In the genomic region with DNA sequence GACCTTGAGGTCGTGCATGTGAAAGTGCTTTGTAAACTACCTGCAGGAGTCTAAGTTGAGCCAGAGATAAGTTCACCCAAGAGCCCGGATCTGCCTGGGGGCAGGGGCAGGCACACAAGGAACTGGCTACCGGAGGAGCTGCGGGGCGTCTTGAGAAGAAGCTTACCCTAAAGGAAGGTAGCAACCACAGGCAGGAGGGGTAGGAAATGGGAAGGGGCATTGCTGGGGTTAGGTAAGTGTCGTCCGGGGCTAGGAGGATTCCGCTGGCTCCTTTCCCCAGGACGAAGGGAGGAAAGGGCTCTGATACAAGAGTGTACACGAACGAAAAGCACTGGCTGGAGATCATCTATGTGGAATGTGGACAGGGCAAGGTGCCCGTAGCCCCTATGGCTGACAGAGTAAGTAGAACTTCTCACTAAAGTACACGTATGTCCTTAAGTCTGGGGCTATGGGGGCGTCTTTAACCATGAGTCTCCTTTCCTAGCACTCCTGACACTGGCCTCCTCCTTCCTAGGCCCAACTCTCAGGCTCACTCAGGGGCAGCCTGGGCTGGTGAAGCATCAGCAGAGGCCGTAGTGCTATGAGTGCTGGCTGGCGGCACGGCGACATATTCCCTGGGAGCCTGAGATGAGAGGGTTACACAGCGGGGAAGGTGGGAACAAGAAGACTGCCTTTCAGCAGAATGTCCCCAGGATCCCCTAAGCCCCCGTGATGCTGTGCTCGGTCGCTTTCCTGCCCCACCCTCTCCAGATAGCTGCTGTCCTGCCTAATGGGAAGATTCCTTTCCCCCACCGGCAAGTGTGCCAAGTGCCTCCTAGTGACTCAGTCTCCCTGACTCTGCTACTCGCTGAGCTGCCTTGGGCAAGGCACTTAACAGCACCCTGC, we compare ENCODE assay signal across 17 cellular contexts. TPM values are rescaled to one million over a fixed set of nuclear protein-coding genes. Genes with fewer than 3 reads are reported as not detected.
DNase-seq lines count a peak whose midpoint lies in the region; ATAC-seq, FAIRE-seq and TF ChIP-seq lines count a peak whose summit lies in the region.
"Had no signal": no experiment of that assay in that cellular context is flagged by ENCODE, and none has a peak within 500 bp of the region (broad histone marks: within the 10 kb centered on the region; RNA-seq: fewer than 3 reads in every experiment).

No MANE protein-coding gene starts in this region.

- peak overlapping the region; percentile 38; the same call in 1 of the 2 replicates for H2AFZ ChIP-seq in H1 (ENCODE audit: low read length)
- no peak overlapping the region for H2AFZ ChIP-seq in neural progenitor cell (replicated peaks)
- no peak overlapping the region for H2AFZ ChIP-seq in smooth muscle cell (ENCODE audit: low read depth)

- ATAC-seq in GM19395 (IDR thresholded peaks at IDR 0.05; ENCODE audit: unreplicated experiment) (no peak), HG03025 (IDR thresholded peaks at IDR 0.05; ENCODE audit: low FRiP score, unreplicated experiment) (no peak), HG03196 (IDR thresholded peaks at IDR 0.05; ENCODE audit: unreplicated experiment) (no peak)
- ATAC-seq: CD8-positive, alpha-beta T cell; GM12878 had no signal

- no peak overlapping the region for H3K4me3 Mint-ChIP-seq in neural progenitor cell
- H3K4me3 Mint-ChIP-seq: CD14-positive monocyte; CD8-positive, alpha-beta T cell had no signal

- no peaks in the 10 kb centered on the region for H3K23me2 ChIP-seq in H1 (ENCODE audit: low read depth, low read length)

- H4K5ac ChIP-seq in H1 (ENCODE audit: insufficient read length, low read depth, low read length) = no peak overlapping the region

- H4K8ac ChIP-seq in H1 (ENCODE audit: extremely low read depth, insufficient read depth, low read length) = no peak overlapping the region

- no peak overlapping the region for H2BK5ac ChIP-seq in H1 (ENCODE audit: low read depth, low read length)

- H3K4me3 ChIP-seq in H1 (ENCODE audit: extremely low read depth in 1 of 4, insufficient read depth in 2 of 4, low read depth in 3 of 4, low read length in 4 of 4) (no peak overlapping the region), neural progenitor cell (no peak overlapping the region), smooth muscle cell (no peak overlapping the region)
- H3K4me3 ChIP-seq: GM12878, HAP-1 had no signal

- H3K27ac ChIP-seq in H1 (ENCODE audit: low read depth, low read length) (no peak overlapping the region), neural progenitor cell (no peak overlapping the region), smooth muscle cell (ENCODE audit: low read depth) (no peak overlapping the region)
- H3K27ac ChIP-seq: 22Rv1, HL-60 had no signal

- no peak overlapping the region for H4K91ac ChIP-seq in H1 (replicated peaks; ENCODE audit: insufficient read length, low read length)

- no peak overlapping the region for H2BK15ac ChIP-seq in H1 (ENCODE audit: low read length)

- no peaks in the 10 kb centered on the region for H3K79me2 ChIP-seq in H1 (ENCODE audit: control insufficient read depth in 1 of 2, insufficient read depth in 2 of 2, low read length in 2 of 2)
- no peaks in the 10 kb centered on the region for H3K79me2 ChIP-seq in neural progenitor cell (ENCODE audit: low read depth)
- H3K79me2 ChIP-seq in smooth muscle cell (ENCODE audit: low read depth) = no peaks in the 10 kb centered on the region

- no peak for TF ChIP-seq RAD21 in H1 (IDR thresholded peaks at IDR 0.05 in 1 of 2, conservative IDR thresholded peaks at IDR 0.05 in 1 of 2; ENCODE audit: low read depth in 2 of 2, low read length in 2 of 2)

- no peak overlapping the region for H2BK20ac ChIP-seq in H1 (ENCODE audit: low read length)

- H3K36me3 Mint-ChIP-seq in neural progenitor cell = no peaks in the 10 kb centered on the region
- H3K36me3 Mint-ChIP-seq: CD14-positive monocyte; CD8-positive, alpha-beta T cell had no signal

- peak; percentile 42 for DNase-seq in NCI-H82 (lab: John Stamatoyannopoulos, UW)
- no peak for DNase-seq in NCI-H82 treated with DMSO at 0.1 percent for 48 hours (lab: John Stamatoyannopoulos, UW; ENCODE audit: unreplicated experiment)
- DNase-seq in H1 (ENCODE audit: low read depth in 1 of 2, low spot score in 2 of 2) = no peak
- no peak for DNase-seq in neural progenitor cell (ENCODE audit: low spot score)
- DNase-seq in smooth muscle cell (lab: John Stamatoyannopoulos, UW; ENCODE audit: unreplicated experiment) = no peak
- DNase-seq: CD8-positive, alpha-beta T cell; COR-L47; DMS53; GOT3 had no signal

- 86% methylated on average over 24 of the region's 24 CpGs; no CpG with 5 or more reads in 1 of the 2 experiments for WGBS in H1 (ENCODE audit: extremely low coverage in 1 of 2, insufficient coverage in 1 of 2, insufficient read length in 1 of 2, insufficient replicate concordance in 2 of 2, low coverage in 1 of 2, low lambda C conversion rate in 2 of 2, missing lambda C conversion rate in 1 of 2), 2 experiments
- WGBS in smooth muscle cell (ENCODE audit: low lambda C conversion rate) = 83% methylated on average over 24 of the region's 24 CpGs

- no peaks in the 10 kb centered on the region for H3K4me1 Mint-ChIP-seq in neural progenitor cell

- CTCF ChIA-PET in H1 (lab: Charles Lee; ENCODE audit: partially characterized antibody) = interaction anchor here (1.5 kb wide), 1 partner anchor 9 kb away, joined by 4 read pairs; no protein-coding TSS in a partner anchor

- POLR2A ChIA-PET in H1 (lab: Charles Lee; ENCODE audit: partially characterized antibody) = interaction anchor here (1.5 kb wide), 1 partner anchor 8 kb away, joined by 3 read pairs; the partner anchor contains the start of gene GALNT2

- H3K18ac ChIP-seq in H1 (ENCODE audit: extremely low read depth, low read length) = no peak overlapping the region

- H3K79me1 ChIP-seq in H1 (ENCODE audit: low read depth, low read length) = no peaks in the 10 kb centered on the region

- peaks cover 10% of the 10 kb centered on the region for H3K27me3 Mint-ChIP-seq in neural progenitor cell (ENCODE audit: insufficient read depth, low read depth)

- H4K20me1 ChIP-seq in H1 (replicated peaks in 1 of 2; ENCODE audit: control insufficient read depth in 1 of 2, insufficient read depth in 2 of 2, low read length in 2 of 2) = no peaks in the 10 kb centered on the region
- no peaks in the 10 kb centered on the region for H4K20me1 ChIP-seq in neural progenitor cell (ENCODE audit: low read depth)
- no peaks in the 10 kb centered on the region for H4K20me1 ChIP-seq in smooth muscle cell (ENCODE audit: low read depth)

- no peak overlapping the region for H3K27ac Mint-ChIP-seq in neural progenitor cell
- H3K27ac Mint-ChIP-seq: CD8-positive, alpha-beta T cell had no signal

- H3K56ac ChIP-seq in H1 (replicated peaks; ENCODE audit: insufficient read length, low read depth, low read length) = no peak overlapping the region

- H3K14ac ChIP-seq in H1 (ENCODE audit: insufficient read length) = no peak overlapping the region

- 0 out of 2 replicates have a peak overlapping the region, but pooled peaks have one; percentile 28 for H2BK12ac ChIP-seq in H1 (ENCODE audit: low read depth, low read length)

- H3K4me2 ChIP-seq in H1 (ENCODE audit: insufficient read depth in 1 of 2, low read depth in 2 of 2, low read length in 2 of 2) (no peak overlapping the region), neural progenitor cell (peak overlapping the region; percentile 21), smooth muscle cell (peak overlapping the region; percentile 34)

- no peaks in the 10 kb centered on the region for H3K36me3 ChIP-seq in H1 (ENCODE audit: control insufficient read depth in 2 of 4, insufficient read depth in 4 of 4, low read length in 3 of 4)
- no peaks in the 10 kb centered on the region for H3K36me3 ChIP-seq in neural progenitor cell
- H3K36me3 ChIP-seq in smooth muscle cell (ENCODE audit: low read depth) = no peaks in the 10 kb centered on the region
- H3K36me3 ChIP-seq: HAP-1 had no signal

- H3K23ac ChIP-seq in H1 (ENCODE audit: insufficient read length) = no peak overlapping the region

- no peak for TF ChIP-seq CTCF in H1 (IDR thresholded peaks at IDR 0.05; ENCODE audit: control extremely low read depth in 1 of 3, insufficient read depth in 1 of 3, low read depth in 1 of 3, low read length in 3 of 3)
- no peak for TF ChIP-seq CTCF in neural progenitor cell (IDR thresholded peaks at IDR 0.05)
- no peak for TF ChIP-seq CTCF in smooth muscle cell (IDR thresholded peaks at IDR 0.05; ENCODE audit: borderline replicate concordance, insufficient read depth, poor library complexity, severe bottlenecking)

- TF ChIP-seq POLR2A in H1 (IDR thresholded peaks at IDR 0.05; ENCODE audit: control extremely low read depth in 1 of 2, low read depth in 2 of 2, low read length in 2 of 2) = no peak

- peaks cover 14% of the 10 kb centered on the region for H3K9me3 Mint-ChIP-seq in neural progenitor cell
- H3K9me3 Mint-ChIP-seq: CD8-positive, alpha-beta T cell had no signal

- H2AK5ac ChIP-seq in H1 (ENCODE audit: low read depth, low read length) = no peak overlapping the region

- H3K4me1 ChIP-seq in H1 (replicated peaks in 1 of 4; ENCODE audit: control insufficient read depth in 3 of 4, insufficient read depth in 4 of 4, low read length in 3 of 4) (no peaks in the 10 kb centered on the region), neural progenitor cell (peaks cover 6% of the 10 kb centered on the region), smooth muscle cell (ENCODE audit: low read depth) (no peaks in the 10 kb centered on the region)
- H3K4me1 ChIP-seq: HAP-1 had no signal

- H3F3A ChIP-seq in neural progenitor cell (ENCODE audit: low read depth) = no peaks in the 10 kb centered on the region
- H3F3A ChIP-seq in smooth muscle cell (ENCODE audit: low read depth) = no peaks in the 10 kb centered on the region

- no peak for TF ChIP-seq EP300 in H1 (IDR thresholded peaks at IDR 0.05; ENCODE audit: borderline replicate concordance in 1 of 2, low read depth in 2 of 2, low read length in 2 of 2)

- H3K9me3 ChIP-seq in H1 (ENCODE audit: insufficient read depth in 2 of 2, low read depth in 1 of 2, low read length in 1 of 2) (peaks cover 0 to 4% of the 10 kb centered on the region in 2 experiments; a peak in 1 of 4 replicates), neural progenitor cell (ENCODE audit: low read depth) (peaks cover 6% of the 10 kb centered on the region), smooth muscle cell (replicated peaks; ENCODE audit: low read depth) (no peaks in the 10 kb centered on the region)
- H3K9me3 ChIP-seq: HAP-1 had no signal

- no peak for FAIRE-seq in H1 (lab: Jason Lieb, UNC)
- FAIRE-seq: GM12878 had no signal

- no peak overlapping the region for H2BK120ac ChIP-seq in H1 (replicated peaks; ENCODE audit: low read depth, low read length)

- H3K4ac ChIP-seq in H1 (replicated peaks; ENCODE audit: insufficient read length, low read depth, low read length) = no peak overlapping the region

- H3K27me3 ChIP-seq in H1 (replicated peaks in 1 of 4; ENCODE audit: control insufficient read depth in 3 of 4, extremely low read depth in 1 of 4, insufficient read depth in 3 of 4, low read length in 3 of 4) = no peaks in the 10 kb centered on the region
- H3K27me3 ChIP-seq in neural progenitor cell = no peaks in the 10 kb centered on the region
- H3K27me3 ChIP-seq in smooth muscle cell (ENCODE audit: low read depth) = no peaks in the 10 kb centered on the region

- H3K9ac ChIP-seq in H1 (replicated peaks in 1 of 4; ENCODE audit: extremely low read depth in 1 of 4, low read depth in 3 of 4, low read length in 3 of 4) (no peak overlapping the region), neural progenitor cell (no peak overlapping the region), smooth muscle cell (ENCODE audit: low read depth) (no peak overlapping the region)

RNA-seq across cellular contexts. Expression of gene GALNT2, which starts 9.1 kb away (rescaled TPM):
- 75.3 and 83.7 TPM in 2 replicates for total RNA-seq in H1 (2021; fragmentation: NEBNext Ultra II Directional; extraction: Animal tissue kit (Norgen Biotek cat#: 25700))
- 34.5 and 47.8 TPM in 2 replicates for polyA plus RNA-seq in H1 (2011; rRNA removed)
- 40.8 TPM for polyA plus RNA-seq in H1 (2011; cell fraction: cytosol; rRNA removed)
- polyA plus RNA-seq in H1 (2011; cell fraction: nucleus; rRNA removed) = 65.6 TPM
- 51.1 to 58.7 TPM (median 53.7 TPM) in 4 replicates for polyA plus RNA-seq in H1 (2012, experiment 1 of 2)
- polyA plus RNA-seq in H1 (2012, experiment 2 of 2) = 35.2 TPM
- 90.5 TPM for polyA plus RNA-seq in H1 (2013, experiment 1 of 2)
- polyA plus RNA-seq in H1 (2013, experiment 2 of 2) = 94.8 TPM
- 34.8 and 35.8 TPM in 2 replicates for polyA minus RNA-seq in H1 (2011; rRNA and poly(A)+ RNA removed)
- 32.2 TPM for polyA minus RNA-seq in H1 (2011; cell fraction: cytosol; rRNA and poly(A)+ RNA removed)
- 36.7 TPM for polyA minus RNA-seq in H1 (2011; cell fraction: nucleus; rRNA and poly(A)+ RNA removed)
- 37.6 and 61.4 TPM in 2 replicates for total RNA-seq in neural progenitor cell (ENCODE audit: low replicate concordance)
- total RNA-seq in smooth muscle cell = 76.4 and 91.0 TPM in 2 replicates
- polyA plus RNA-seq in smooth muscle cell = 152 and 162 TPM in 2 replicates

Comparison
In these comparisons a context has a peak if more than half of its experiments do, and no peak if none do; other contexts are left out.
1. H3K4me2 ChIP-seq: peak in neural progenitor cell (single experiment) and smooth muscle cell (single experiment); none in H1 (0 of 2).